8 cellular contexts compared by ENCODE assay signal in genomic region chr10:70331486-70332268, GRCh38. TPM values are rescaled to one million over a fixed set of nuclear protein-coding genes. Genes with fewer than 3 reads are reported as not detected.
DNase-seq lines count a peak whose midpoint lies in the region; ATAC-seq and TF ChIP-seq lines count a peak whose summit lies in the region.

No MANE protein-coding gene starts in this region.

- no peaks in the 10 kb centered on the region for H3K9me3 ChIP-seq in GM23248 (ENCODE audit: low read depth)

- peak overlapping the region; percentile 29 for H3K4me2 ChIP-seq in GM23248 (ENCODE audit: unreplicated experiment)

- peaks cover 19 to 29% (median 21%) of the 10 kb centered on the region in 3 donors for H3K4me1 Mint-ChIP-seq in T-cell
- peaks cover 6% of the 10 kb centered on the region for H3K4me1 Mint-ChIP-seq in activated CD4-positive, alpha-beta T cell treated with anti-CD3 and anti-CD28 coated beads, Interleukin-2, amount 10 ng/mL, durations not matched to agents 24 days and 14 days

- H3K9ac ChIP-seq in GM23248 = no peak overlapping the region

- no peaks in the 10 kb centered on the region for H3K27me3 Mint-ChIP-seq in T-cell
- H3K27me3 Mint-ChIP-seq in activated CD4-positive, alpha-beta T cell treated with anti-CD3 and anti-CD28 coated beads, Interleukin-2, amount 10 ng/mL, durations not matched to agents 24 days and 14 days = no peaks in the 10 kb centered on the region

- DNase-seq in Daoy (ENCODE audit: low read depth) = peak; percentile 90
- DNase-seq in GM23248 = peak; percentile 88
- peak; percentile 99 for DNase-seq in NB4 (ENCODE audit: low read depth)
- peak in 3 of 34 experiments; percentile 12 to 46 (median 14) for DNase-seq in T-cell
- peak; percentile 94 for DNase-seq in fibroblast of peridontal ligament (ENCODE audit: extremely low read depth)
- peak; percentile 83 for DNase-seq in non-pigmented ciliary epithelial cell (ENCODE audit: low read depth)
- no peak for DNase-seq in activated CD4-positive, alpha-beta T cell treated with anti-CD3 and anti-CD28 coated beads, Interleukin-2, amount 10 ng/mL, durations not matched to agents 24 days and 14 days

- no peaks in the 10 kb centered on the region for H3K79me2 ChIP-seq in GM23248 (ENCODE audit: insufficient read depth)

- peaks cover 22% of the 10 kb centered on the region; the same call in 1 of the 2 replicates for H3F3A ChIP-seq in GM23248 (ENCODE audit: insufficient read depth)

- no peak for TF ChIP-seq POLR2A in NB4 (IDR thresholded peaks at IDR 0.05; ENCODE audit: extremely low read depth, insufficient read length)

- no peaks in the 10 kb centered on the region for H3K36me3 ChIP-seq in GM23248 (ENCODE audit: low read depth)

- no peaks in the 10 kb centered on the region for H3K27me3 ChIP-seq in GM23248 (replicated peaks; ENCODE audit: insufficient read depth)

- no peaks in the 10 kb centered on the region for H4K20me1 ChIP-seq in GM23248 (ENCODE audit: insufficient read depth)

- no peak overlapping the region for H3K27ac ChIP-seq in GM23248

- peaks cover 15% of the 10 kb centered on the region for H3K36me3 Mint-ChIP-seq in T-cell
- peaks cover 4% of the 10 kb centered on the region for H3K36me3 Mint-ChIP-seq in activated CD4-positive, alpha-beta T cell treated with anti-CD3 and anti-CD28 coated beads, Interleukin-2, amount 10 ng/mL, durations not matched to agents 24 days and 14 days (ENCODE audit: low read depth)

- peak overlapping the region in 1 of 3 donors; percentile 46 for H3K4me3 Mint-ChIP-seq in T-cell
- H3K4me3 Mint-ChIP-seq in activated CD4-positive, alpha-beta T cell treated with anti-CD3 and anti-CD28 coated beads, Interleukin-2, amount 10 ng/mL, durations not matched to agents 24 days and 14 days = no peak overlapping the region

- no peak overlapping the region for H3K4me3 ChIP-seq in GM23248
- H3K4me3 ChIP-seq in NB4 (ENCODE audit: low read depth, low read length) = no peak overlapping the region

- ATAC-seq in T-cell (replicated peaks in 1 of 4) (peak; percentile 34 to 69 (median 54)), HG03457 (IDR thresholded peaks at IDR 0.05; ENCODE audit: unreplicated experiment) (no peak)

- intact Hi-C loops in activated CD4-positive, alpha-beta T cell treated with anti-CD3 and anti-CD28 coated beads, Interleukin-2, amount 10 ng/mL, durations not matched to agents 24 days and 14 days (cut with micrococcal nuclease) = no loop called here

- CTCF ChIA-PET in T-cell (lab: Charles Lee) = interaction anchor here in 1 of 2 donors (1.4 kb wide), 1 partner anchor 15 kb away, joined by 3 read pairs; no protein-coding TSS in a partner anchor

- in situ Hi-C loops in GM23248 (cut with MboI) = no loop called here

- no peaks in the 10 kb centered on the region for H3K9me2 ChIP-seq in GM23248 (ENCODE audit: insufficient read depth)

- 0 out of 2 replicates have a peak overlapping the region, but pooled peaks have one; percentile 37 for H2AFZ ChIP-seq in GM23248

- peaks cover 15% of the 10 kb centered on the region for H3K4me1 ChIP-seq in GM23248 (ENCODE audit: insufficient read depth)

- TF ChIP-seq CTCF in NB4 (IDR thresholded peaks at IDR 0.05; ENCODE audit: low read depth, low read length) = peak; percentile 51

- POLR2A ChIA-PET in T-cell (lab: Charles Lee) = no interaction called here

- peaks cover 0 to 5% (median 4%) of the 10 kb centered on the region in 3 donors for H3K9me3 Mint-ChIP-seq in T-cell
- H3K9me3 Mint-ChIP-seq in activated CD4-positive, alpha-beta T cell treated with anti-CD3 and anti-CD28 coated beads, Interleukin-2, amount 10 ng/mL, durations not matched to agents 24 days and 14 days = no peaks in the 10 kb centered on the region

- WGBS in GM23248 (ENCODE audit: low coverage in 1 of 2, low lambda C conversion rate in 2 of 2, missing lambda C conversion rate in 2 of 2), 2 experiments = 19 to 22% methylated on average over 10 of the region's 10 CpGs

- H3K27ac Mint-ChIP-seq in T-cell = peak overlapping the region in 1 of 2 donors; percentile 49
- H3K27ac Mint-ChIP-seq in activated CD4-positive, alpha-beta T cell treated with anti-CD3 and anti-CD28 coated beads, Interleukin-2, amount 10 ng/mL, durations not matched to agents 24 days and 14 days = no peak overlapping the region

RNA-seq across cellular contexts. Expression of gene NPFFR1, which starts 47.9 kb away (rescaled TPM):
- under 0.01 TPM in 1 of 2 replicates, not detected in the other for total RNA-seq in Daoy (2014; rRNA removed; shearing (Covaris generic))
- not detected in 2 replicates for total RNA-seq in GM23248 (2014; rRNA removed; shearing (Covaris generic))
- polyA plus RNA-seq in GM23248 (2016; fragmentation: Nextera tagmentation; extraction: Ambion mirVana) = not detected in 2 replicates
- total RNA-seq in T-cell = not detected
- total RNA-seq in activated CD4-positive, alpha-beta T cell treated with anti-CD3 and anti-CD28 coated beads, Interleukin-2, amount 10 ng/mL, durations not matched to agents 24 days and 14 days = not detected in 2 replicates

RNA-seq across cellular contexts. Expression of gene LRRC20, which starts 50.7 kb away (rescaled TPM):
- total RNA-seq in Daoy (2014; rRNA removed; shearing (Covaris generic)) = 2.8 and 7.1 TPM in 2 replicates
- total RNA-seq in GM23248 (2014; rRNA removed; shearing (Covaris generic)) = 4.9 and 6.6 TPM in 2 replicates
- 1.5 and 1.8 TPM in 2 replicates for polyA plus RNA-seq in GM23248 (2016; fragmentation: Nextera tagmentation; extraction: Ambion mirVana)
- total RNA-seq in T-cell = 1 to 10 TPM; 2.5 to 3.9 (median 3.7) TPM
- total RNA-seq in activated CD4-positive, alpha-beta T cell treated with anti-CD3 and anti-CD28 coated beads, Interleukin-2, amount 10 ng/mL, durations not matched to agents 24 days and 14 days = 17.2 and 18.7 TPM in 2 replicates
